ENCODE assay signal across 18 cellular contexts in the genomic region with DNA sequence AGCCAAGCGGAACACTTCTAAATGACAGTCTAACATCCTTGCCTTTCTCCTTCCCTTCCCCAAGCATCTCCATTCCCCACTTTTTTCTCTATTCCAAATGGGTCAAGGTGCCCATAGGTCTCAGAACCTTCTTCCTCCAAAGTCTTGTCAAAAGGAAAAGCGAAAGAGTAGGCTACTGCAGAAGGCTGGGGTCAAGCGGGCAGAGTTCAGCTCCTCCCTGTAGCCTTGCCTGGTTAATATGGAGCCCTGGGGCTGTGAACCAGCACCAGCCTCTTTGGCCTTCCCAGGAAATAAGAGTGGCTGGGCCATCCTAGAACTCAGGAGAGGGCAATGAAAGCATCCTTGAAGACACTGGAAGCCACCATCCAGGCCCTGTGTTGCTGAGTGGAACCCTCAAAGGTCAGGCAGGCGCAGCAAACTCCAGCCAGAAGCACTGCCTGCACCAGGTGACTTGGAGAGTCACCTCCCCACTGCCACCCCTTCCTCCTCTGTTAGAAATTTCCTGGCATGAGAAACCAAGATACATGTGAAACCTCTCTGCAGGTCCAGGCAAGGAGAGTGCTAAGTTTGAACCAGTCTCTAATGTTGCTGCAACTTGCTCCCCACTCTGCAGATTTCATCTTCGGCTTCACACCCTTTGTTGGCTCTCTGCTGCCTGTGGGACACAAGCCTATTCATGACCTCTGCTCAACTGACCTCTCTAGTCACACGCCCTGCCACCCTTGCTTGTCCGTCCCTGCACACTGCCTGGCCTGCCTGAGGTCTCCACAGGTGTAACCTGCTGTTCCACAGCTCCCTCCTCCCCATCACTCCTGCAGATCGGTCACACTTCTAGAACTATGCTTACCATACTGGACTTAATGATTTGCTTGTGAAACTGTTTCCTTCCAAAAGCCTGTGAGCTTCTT.
A peak's percentile ranks its signal among the peaks of the same experiment; 100 is the strongest.
DNase-seq lines count a peak whose midpoint lies in the region; ATAC-seq and TF ChIP-seq lines count a peak whose summit lies in the region.
"Had no signal": no experiment of that assay in that cellular context is flagged by ENCODE, and none has a peak within 500 bp of the region (broad histone marks: within the 10 kb centered on the region; RNA-seq: fewer than 3 reads in every experiment).

No MANE protein-coding gene starts in this region.

- CTCF ChIA-PET in activated CD8-positive, alpha-beta memory T cell treated with anti-CD3 and anti-CD28 coated beads, Interleukin-2, amount 10 ng/mL, durations not matched to agents 7 days and 5 days (lab: Charles Lee): interaction anchor here (1.0 to 2.5 kb wide), 16 partner anchors 8 to 84 kb away, joined by 3 to 15 read pairs (median 6); partner anchors contain the start of gene SH3PXD2A

- H3K4me1 Mint-ChIP-seq in activated CD8-positive, alpha-beta memory T cell treated with anti-CD3 and anti-CD28 coated beads, Interleukin-2, amount 10 ng/mL, durations not matched to agents 7 days and 5 days: peaks cover 16% of the 10 kb centered on the region
- H3K4me1 Mint-ChIP-seq in endothelial cell (ENCODE audit: unreplicated experiment): peaks cover 33% of the 10 kb centered on the region

- H3K9ac ChIP-seq in mucosa of rectum (ENCODE audit: low read depth in 1 of 2, low read length in 2 of 2): peak overlapping the region in 1 of 2 donors; percentile 52
- H3K9ac ChIP-seq: KMS-11 had no signal

- peaks cover 0 to 7% of the 10 kb centered on the region in 2 donors for H3K36me3 ChIP-seq in mucosa of rectum (ENCODE audit: control insufficient read depth in 2 of 2, insufficient read depth in 2 of 2, low read length in 2 of 2)

- H3K27ac Mint-ChIP-seq in activated CD8-positive, alpha-beta memory T cell treated with anti-CD3 and anti-CD28 coated beads, Interleukin-2, amount 10 ng/mL, durations not matched to agents 7 days and 5 days: peak overlapping the region; percentile 33
- H3K27ac Mint-ChIP-seq in endothelial cell (ENCODE audit: unreplicated experiment): peak overlapping the region; percentile 27
- H3K27ac Mint-ChIP-seq: activated naive CD8-positive, alpha-beta T cell; activated T-cell treated with anti-CD3 and anti-CD28 coated beads, Interleukin-2, amount 50 U/mL, for 24 hours had no signal

- no peak overlapping the region for H3K4me3 Mint-ChIP-seq in activated CD8-positive, alpha-beta memory T cell treated with anti-CD3 and anti-CD28 coated beads, Interleukin-2, amount 10 ng/mL, durations not matched to agents 7 days and 5 days
- H3K4me3 Mint-ChIP-seq in endothelial cell (ENCODE audit: unreplicated experiment): no peak overlapping the region
- H3K4me3 Mint-ChIP-seq: activated naive CD8-positive, alpha-beta T cell; activated T-cell treated with anti-CD3 and anti-CD28 coated beads, Interleukin-2, amount 50 U/mL, for 24 hours had no signal

- no peaks in the 10 kb centered on the region for H3K36me3 Mint-ChIP-seq in activated CD8-positive, alpha-beta memory T cell treated with anti-CD3 and anti-CD28 coated beads, Interleukin-2, amount 10 ng/mL, durations not matched to agents 7 days and 5 days
- peaks cover 14% of the 10 kb centered on the region for H3K36me3 Mint-ChIP-seq in endothelial cell (ENCODE audit: low read depth, unreplicated experiment)
- H3K36me3 Mint-ChIP-seq: activated naive CD8-positive, alpha-beta T cell had no signal

- H3K27ac ChIP-seq in mucosa of rectum (ENCODE audit: low read depth in 2 of 2, low read length in 2 of 2): peak overlapping the region; percentile 82 to 91
- H3K27ac ChIP-seq: body of pancreas, C4-2B, testis had no signal

- H3K9me3 ChIP-seq in mucosa of rectum (ENCODE audit: control insufficient read depth in 2 of 2, low read length in 2 of 2): no peaks in the 10 kb centered on the region
- H3K9me3 ChIP-seq: body of pancreas, testis had no signal

- H3K27me3 Mint-ChIP-seq in activated CD8-positive, alpha-beta memory T cell treated with anti-CD3 and anti-CD28 coated beads, Interleukin-2, amount 10 ng/mL, durations not matched to agents 7 days and 5 days: peaks cover 34% of the 10 kb centered on the region
- H3K27me3 Mint-ChIP-seq in endothelial cell (ENCODE audit: unreplicated experiment): peaks cover 18% of the 10 kb centered on the region

- H3K4me3 ChIP-seq in mucosa of rectum (ENCODE audit: low read length in 2 of 2): no peak overlapping the region
- H3K4me3 ChIP-seq: body of pancreas, hepatocyte, testis had no signal

- H3K9me3 Mint-ChIP-seq in activated CD8-positive, alpha-beta memory T cell treated with anti-CD3 and anti-CD28 coated beads, Interleukin-2, amount 10 ng/mL, durations not matched to agents 7 days and 5 days (ENCODE audit: low read depth): no peaks in the 10 kb centered on the region
- no peaks in the 10 kb centered on the region for H3K9me3 Mint-ChIP-seq in endothelial cell (ENCODE audit: unreplicated experiment)
- H3K9me3 Mint-ChIP-seq: activated T-cell treated with anti-CD3 and anti-CD28 coated beads, Interleukin-2, amount 50 U/mL, for 24 hours had no signal

- H3K4me1 ChIP-seq in mucosa of rectum (ENCODE audit: control insufficient read depth in 2 of 2, insufficient read depth in 2 of 2, low read length in 2 of 2): peaks cover 44 to 60% of the 10 kb centered on the region in 2 donors

- no peak for TF ChIP-seq CTCF in endothelial cell (IDR thresholded peaks at IDR 0.05; ENCODE audit: unreplicated experiment)

- no peak for DNase-seq in activated CD8-positive, alpha-beta memory T cell treated with anti-CD3 and anti-CD28 coated beads, Interleukin-2, amount 10 ng/mL, durations not matched to agents 7 days and 5 days
- DNase-seq in activated CD8-positive, alpha-beta memory T cell treated with anti-CD3 and anti-CD28 coated beads, Interleukin-2, amount 50 U/mL, for 48 hours: no peak
- no peak for DNase-seq in endothelial cell (ENCODE audit: low spot score)
- DNase-seq in ureter (ENCODE audit: low spot score): peak; percentile 74
- DNase-seq in NCI-H446 treated with DMSO at 0.1 percent for 48 hours (lab: John Stamatoyannopoulos, UW): no peak
- no peak for DNase-seq in amygdala (lab: John Stamatoyannopoulos, UW)
- no peak for DNase-seq in cerebellum (ENCODE audit: low spot score)
- DNase-seq: activated T-cell treated with anti-CD3 and anti-CD28 coated beads, Interleukin-2, amount 50 U/mL, for 24 hours; DMS153; midbrain; NCI-H1105 treated with DMSO at 0.1 percent for 48 hours had no signal

- no peaks in the 10 kb centered on the region for H3K27me3 ChIP-seq in mucosa of rectum (ENCODE audit: control insufficient read depth in 2 of 2, insufficient read depth in 2 of 2, low read length in 2 of 2)
- H3K27me3 ChIP-seq: body of pancreas, hepatocyte, testis had no signal

- ATAC-seq in activated CD8-positive, alpha-beta memory T cell treated with anti-CD3 and anti-CD28 coated beads, Interleukin-2, amount 10 ng/mL, durations not matched to agents 7 days and 5 days: no peak
